Comparison of ENCODE assay signal across 22 cellular contexts in the genomic region with DNA sequence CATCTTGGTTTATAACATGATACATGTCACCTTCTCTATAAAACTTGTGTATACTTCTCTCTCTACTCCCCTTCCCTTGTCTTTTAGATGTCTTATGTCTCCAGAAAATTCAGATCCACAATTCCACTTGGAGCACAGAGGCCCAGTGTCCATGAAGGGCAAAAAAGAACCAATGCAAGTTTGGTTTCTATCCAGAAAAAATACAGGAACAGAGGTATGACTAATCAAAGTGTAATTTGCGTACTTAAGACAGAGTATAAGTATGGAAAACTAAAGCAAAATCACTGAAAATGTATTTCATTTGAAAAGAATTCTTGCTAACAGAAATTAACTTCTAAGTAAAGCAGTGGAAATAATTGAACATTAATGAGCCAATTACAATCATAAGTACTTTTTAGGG. TPM values are rescaled to one million over a fixed set of nuclear protein-coding genes. Genes with fewer than 3 reads are reported as not detected.
DNase-seq lines count a peak whose midpoint lies in the region; ATAC-seq, FAIRE-seq and TF ChIP-seq lines count a peak whose summit lies in the region.
"Had no signal": no experiment of that assay in that cellular context is flagged by ENCODE, and none has a peak within 500 bp of the region (broad histone marks: within the 10 kb centered on the region; RNA-seq: fewer than 3 reads in every experiment).

No MANE protein-coding gene starts in this region.

- peak overlapping the region; percentile 73 for H3K27ac ChIP-seq in astrocyte (ENCODE audit: low read depth, low read length)
- peak overlapping the region in 3 of 5 donors; percentile 2 to 42 (median 28) for H3K27ac ChIP-seq in stomach
- H3K27ac ChIP-seq in heart left ventricle = peak overlapping the region in 1 of 12 donors; percentile 75
- H3K27ac ChIP-seq: foreskin keratinocyte, PC-9, uterus had no signal

- 75 to 94% (median 87%) methylated on average over 1 of the region's 1 CpG for WGBS in stomach, 5 donors
- WGBS in heart left ventricle, 4 donors = 87 to 95% (median 90%) methylated on average over 1 of the region's 1 CpG

- no peaks in the 10 kb centered on the region for H3K36me3 ChIP-seq in astrocyte (ENCODE audit: insufficient read depth, low read length)
- peaks cover 0 to 12% (median 0%) of the 10 kb centered on the region in 4 donors for H3K36me3 ChIP-seq in stomach
- H3K36me3 ChIP-seq in heart left ventricle = peaks cover 0 to 79% (median 23%) of the 10 kb centered on the region in 9 donors
- H3K36me3 ChIP-seq: uterus had no signal

- DNase-seq in HFFc6 (peak; percentile 24), astrocyte (ENCODE audit: low read depth) (peak; percentile 78), fibroblast of the aortic adventitia (ENCODE audit: low read depth) (peak; percentile 54), stomach (no peak), NCI-H345 treated with DMSO at 0.1 percent for 48 hours (lab: John Stamatoyannopoulos, UW; ENCODE audit: unreplicated experiment) (no peak), heart left ventricle (no peak), NCI-H1694 treated with DMSO at 0.1 percent for 48 hours (lab: John Stamatoyannopoulos, UW) (no peak)
- DNase-seq: activated CD4-positive, CD25-positive, alpha-beta regulatory T cell treated with anti-CD3 and anti-CD28 coated beads, Interleukin-2, amount 50 U/mL, for 72 hours; activated naive CD8-positive, alpha-beta T cell treated with anti-CD3 and anti-CD28 coated beads, Interleukin-2, amount 10 ng/mL, durations not matched to agents 7 days and 5 days; effector memory CD8-positive, alpha-beta T cell; foreskin keratinocyte; NCI-H1417 treated with DMSO at 0.1 percent for 48 hours; NCI-H2171 treated with DMSO at 0.1 percent for 48 hours; NCI-H82; PC-9; right cardiac atrium; uterus had no signal

- peak overlapping the region; percentile 49 for H2AFZ ChIP-seq in astrocyte (ENCODE audit: low read depth, low read length)
- H2AFZ ChIP-seq: PC-9 had no signal

- no peak for TF ChIP-seq EP300 in stomach (IDR thresholded peaks at IDR 0.05)

- H3K27ac Mint-ChIP-seq in HFFc6 (no peak overlapping the region), astrocyte (ENCODE audit: unreplicated experiment) (peak overlapping the region; percentile 3)
- H3K27ac Mint-ChIP-seq: activated naive CD8-positive, alpha-beta T cell treated with anti-CD3 and anti-CD28 coated beads, Interleukin-2, amount 10 ng/mL, durations not matched to agents 7 days and 5 days; B cell; effector memory CD8-positive, alpha-beta T cell had no signal

- H3K9me3 Mint-ChIP-seq in HFFc6 (no peaks in the 10 kb centered on the region), astrocyte (ENCODE audit: unreplicated experiment) (no peaks in the 10 kb centered on the region)
- H3K9me3 Mint-ChIP-seq: activated naive CD8-positive, alpha-beta T cell treated with anti-CD3 and anti-CD28 coated beads, Interleukin-2, amount 10 ng/mL, durations not matched to agents 7 days and 5 days; central memory CD8-positive, alpha-beta T cell; effector memory CD8-positive, alpha-beta T cell had no signal

- peaks cover 13% of the 10 kb centered on the region for H3K4me1 ChIP-seq in astrocyte (ENCODE audit: insufficient read depth, low read length)
- H3K4me1 ChIP-seq in stomach = peaks cover 0 to 17% (median 9%) of the 10 kb centered on the region in 4 donors
- no peaks in the 10 kb centered on the region for H3K4me1 ChIP-seq in heart left ventricle
- H3K4me1 ChIP-seq: foreskin keratinocyte, uterus had no signal

- H3K4me3 ChIP-seq in astrocyte (ENCODE audit: insufficient read depth, low read depth, low read length) (no peak overlapping the region), fibroblast of the aortic adventitia (ENCODE audit: low read depth, low read length) (no peak overlapping the region), stomach (no peak overlapping the region), heart left ventricle (no peak overlapping the region)
- H3K4me3 ChIP-seq: PC-9, uterus had no signal

- H3K4me3 Mint-ChIP-seq in HFFc6 (no peak overlapping the region), astrocyte (ENCODE audit: unreplicated experiment) (no peak overlapping the region)
- H3K4me3 Mint-ChIP-seq: activated naive CD8-positive, alpha-beta T cell treated with anti-CD3 and anti-CD28 coated beads, Interleukin-2, amount 10 ng/mL, durations not matched to agents 7 days and 5 days; B cell; central memory CD8-positive, alpha-beta T cell; effector memory CD8-positive, alpha-beta T cell had no signal

- H3K79me2 ChIP-seq in astrocyte (ENCODE audit: insufficient read depth, low read length) = no peaks in the 10 kb centered on the region

- no peaks in the 10 kb centered on the region for H3K36me3 Mint-ChIP-seq in HFFc6 (ENCODE audit: low read depth)
- H3K36me3 Mint-ChIP-seq in astrocyte (ENCODE audit: low read depth, unreplicated experiment) = no peaks in the 10 kb centered on the region
- H3K36me3 Mint-ChIP-seq: activated naive CD8-positive, alpha-beta T cell treated with anti-CD3 and anti-CD28 coated beads, Interleukin-2, amount 10 ng/mL, durations not matched to agents 7 days and 5 days had no signal

- TF ChIP-seq POLR2A in stomach (IDR thresholded peaks at IDR 0.05) (no peak), heart left ventricle (IDR thresholded peaks at IDR 0.05) (no peak)

- H4K20me1 ChIP-seq in astrocyte (ENCODE audit: insufficient read depth, low read length) = no peaks in the 10 kb centered on the region

- H3K27me3 ChIP-seq in astrocyte (ENCODE audit: insufficient read depth, low read length) (no peaks in the 10 kb centered on the region), stomach (no peaks in the 10 kb centered on the region), heart left ventricle (no peaks in the 10 kb centered on the region)
- H3K27me3 ChIP-seq: foreskin keratinocyte, uterus had no signal

- no peaks in the 10 kb centered on the region; the same call in 1 of the 2 replicates for H3K27me3 Mint-ChIP-seq in HFFc6 (ENCODE audit: insufficient read depth)
- H3K27me3 Mint-ChIP-seq in astrocyte (ENCODE audit: low read depth, unreplicated experiment) = no peaks in the 10 kb centered on the region
- H3K27me3 Mint-ChIP-seq: activated naive CD8-positive, alpha-beta T cell treated with anti-CD3 and anti-CD28 coated beads, Interleukin-2, amount 10 ng/mL, durations not matched to agents 7 days and 5 days; B cell had no signal

- H3K4me2 ChIP-seq in astrocyte (ENCODE audit: low read length) = peak overlapping the region; percentile 61
- H3K4me2 ChIP-seq: PC-9 had no signal

- ATAC-seq in HG02623 (IDR thresholded peaks at IDR 0.05; ENCODE audit: unreplicated experiment) (no peak), heart left ventricle (no peak)
- ATAC-seq: effector memory CD8-positive, alpha-beta T cell; foreskin keratinocyte; HCT116; right cardiac atrium had no signal

- no peak overlapping the region for H3K9ac ChIP-seq in astrocyte (ENCODE audit: low read length)

- TF ChIP-seq CTCF in HFFc6 (IDR thresholded peaks at IDR 0.05) (no peak), astrocyte (IDR thresholded peaks at IDR 0.05; ENCODE audit: insufficient read depth, low read depth, low read length) (no peak), fibroblast of the aortic adventitia (IDR thresholded peaks at IDR 0.05; ENCODE audit: insufficient read depth, low read length) (no peak), stomach (IDR thresholded peaks at IDR 0.05) (no peak), heart left ventricle (IDR thresholded peaks at IDR 0.05) (no peak)

- intact Hi-C loops in stomach (cut with DNase I; ENCODE audit: low total_unique reads) (no loop called here), heart left ventricle (cut with DNase I) (loop anchor here in 1 of 10 donors (5.0 kb wide), 1 partner anchor 147 kb away; a partner anchor contains a TSS)

- peak; percentile 64 for FAIRE-seq in astrocyte (lab: Jason Lieb, UNC)
- FAIRE-seq: HTR-8/SVneo had no signal

- H3K9me3 ChIP-seq in astrocyte (ENCODE audit: insufficient read depth, low read depth, low read length) (no peaks in the 10 kb centered on the region), stomach (no peaks in the 10 kb centered on the region), heart left ventricle (no peaks in the 10 kb centered on the region)
- H3K9me3 ChIP-seq: uterus had no signal

- H3K4me1 Mint-ChIP-seq in HFFc6 (ENCODE audit: low read depth) (peaks cover 11% of the 10 kb centered on the region; the same call in 1 of the 2 replicates), astrocyte (ENCODE audit: low read depth, unreplicated experiment) (peaks cover 14% of the 10 kb centered on the region)
- H3K4me1 Mint-ChIP-seq: B cell; central memory CD8-positive, alpha-beta T cell had no signal

RNA-seq across cellular contexts. Expression of a gene that starts 46.2 kb away (rescaled TPM):
- total RNA-seq in HFFc6 (2021; fragmentation: NEBNext Ultra II Directional; extraction: Animal tissue kit (Norgen Biotek cat#: 25700)) = under 1 TPM in 1 of 6 experiments, not detected in 5; 0.07 TPM
- total RNA-seq in astrocyte (1.5 and 2.5 TPM in 2 replicates), fibroblast of the aortic adventitia (ENCODE audit: low replicate concordance) (2.0 and 7.0 TPM in 2 replicates), stomach (10 to 100 TPM in 4 of 5 donors, not detected in 1; 14.8 to 59.8 (median 32.7) TPM), heart left ventricle (10 to 100 TPM; 14.6 to 30.7 (median 18.7) TPM)
- polyA plus RNA-seq in stomach (10 to 100 TPM in 1 of 3 donors, 1 to 10 TPM in 2; 5.3 to 10.5 (median 7.8) TPM), heart left ventricle (10 to 100 TPM; 12.5 to 15.1 TPM)
- total RNA-seq: activated naive CD8-positive, alpha-beta T cell treated with anti-CD3 and anti-CD28 coated beads, Interleukin-2, amount 10 ng/mL, durations not matched to agents 7 days and 5 days had no signal

Comparison
In these comparisons a context has a peak if more than half of its experiments do, and no peak if none do; other contexts are left out.
1. DNase-seq: peak in HFFc6 (single experiment), astrocyte (single experiment) and fibroblast of the aortic adventitia (single experiment); none in stomach (single experiment), NCI-H345 treated with DMSO at 0.1 percent for 48 hours (single experiment), heart left ventricle (0 of 5) and NCI-H1694 treated with DMSO at 0.1 percent for 48 hours (single experiment).